In the genomic region with DNA sequence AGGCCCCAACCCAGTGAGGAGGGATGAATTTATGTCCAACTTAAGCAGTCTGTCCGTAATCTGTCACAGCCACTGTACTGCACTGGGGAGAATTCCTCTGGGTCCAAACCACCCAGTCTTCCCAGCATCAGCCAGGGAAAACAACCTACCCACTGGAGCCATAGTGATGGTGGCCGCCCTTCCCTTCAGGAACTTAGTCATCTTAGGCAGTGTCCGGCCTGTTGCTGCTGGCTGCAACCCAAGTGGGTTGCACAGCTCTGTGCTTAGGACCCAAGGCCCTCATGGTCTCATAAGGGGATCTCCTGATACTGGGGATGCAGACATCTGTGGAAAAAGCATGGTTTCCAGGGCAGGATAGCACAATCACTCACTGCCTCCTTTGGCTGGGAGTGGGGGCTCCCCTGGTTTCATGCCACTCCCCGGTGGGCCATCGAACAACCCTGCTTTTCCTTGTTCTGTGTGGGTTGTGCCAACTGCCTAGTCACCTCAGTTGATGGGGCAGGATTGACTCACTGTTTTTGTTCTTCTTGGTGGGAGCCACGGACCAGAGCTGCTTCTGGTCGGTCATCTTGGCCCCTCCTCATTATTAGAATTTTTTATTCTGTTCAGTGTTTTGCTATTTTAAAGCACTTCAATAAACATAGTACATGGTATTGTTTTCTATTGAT, we compare ENCODE assay signal across 22 cellular contexts.
"Had no signal": no experiment of that assay in that cellular context is flagged by ENCODE, and none has a peak within 500 bp of the region (broad histone marks: within the 10 kb centered on the region; RNA-seq: fewer than 3 reads in every experiment).

No MANE protein-coding gene starts in this region.

- H3K4me1 ChIP-seq: foreskin keratinocyte, pancreas, psoas muscle, right lobe of liver, tibial artery had no signal

- ATAC-seq: activated CD8-positive, alpha-beta T cell treated with anti-CD3 and anti-CD28 coated beads, Interleukin-2, amount 10 ng/mL, durations not matched to agents 7 days and 5 days; foreskin keratinocyte; pancreas; psoas muscle; right lobe of liver had no signal

- H3K27ac ChIP-seq: coronary artery, foreskin keratinocyte, hepatocyte, neutrophil, pancreas, psoas muscle, right lobe of liver, skin epidermis, tibial artery had no signal

- DNase-seq: activated CD4-positive, alpha-beta T cell treated with anti-CD3 and anti-CD28 coated beads for 1 hour; activated CD4-positive, alpha-beta T cell treated with anti-CD3 and anti-CD28 coated beads, Interleukin-2, amount 50 U/mL, for 1 hour; activated CD8-positive, alpha-beta T cell treated with anti-CD3 and anti-CD28 coated beads, Interleukin-2, amount 10 ng/mL, durations not matched to agents 7 days and 5 days; activated naive CD8-positive, alpha-beta T cell treated with anti-CD3 and anti-CD28 coated beads for 36 hours; cerebellar nuclear complex; effector CD4-positive, alpha-beta T cell; erythroblast; foreskin keratinocyte; glutamatergic neuron; mesenchymal stem cell; pancreas; psoas muscle; right lobe of liver; stimulated activated CD4-positive, alpha-beta T cell treated with anti-CD3 and anti-CD28 coated beads, Interleukin-1b, Interleukin-23, amount 100 ng/mL, for 48 hours; T-helper 1 cell; T-helper 9 cell; tibial artery had no signal

- H3K4me3 ChIP-seq: coronary artery, hepatocyte, pancreas, psoas muscle, right lobe of liver, skin epidermis, tibial artery had no signal

- H3K9me3 ChIP-seq: neutrophil, pancreas, right lobe of liver had no signal

- H3K79me2 ChIP-seq: hepatocyte had no signal

- H3K36me3 ChIP-seq: neutrophil, pancreas, right lobe of liver, tibial artery had no signal

- H3K27me3 ChIP-seq: foreskin keratinocyte, hepatocyte, neutrophil, pancreas, right lobe of liver, tibial artery had no signal

- H3K4me2 ChIP-seq: hepatocyte had no signal

- H2AFZ ChIP-seq: hepatocyte had no signal

- FAIRE-seq: bronchial epithelial cell, pancreas had no signal
